8 cellular contexts compared by ENCODE assay signal in genomic region chr1:162561616-162562451, GRCh38. TPM values are rescaled to one million over a fixed set of nuclear protein-coding genes. Genes with fewer than 3 reads are reported as not detected.
DNase-seq lines count a peak whose midpoint lies in the region; FAIRE-seq and TF ChIP-seq lines count a peak whose summit lies in the region.

UAP1 (plus strand) TSS chr1:162561722; CDS start chr1:162566069, 4,347 bp downstream.

- H3K9ac ChIP-seq in Loucy (ENCODE audit: low read depth, low read length, poor library complexity, severe bottlenecking), result peak within 1 kb of the TSS; percentile 80

- DNase-seq in NCI-H1694 treated with DMSO at 0.1 percent for 48 hours (lab: John Stamatoyannopoulos, UW), result peak; percentile 6
- DNase-seq in NCI-H1694 (lab: John Stamatoyannopoulos, UW), result no peak
- no peak for DNase-seq in H54 (ENCODE audit: insufficient read length, low spot score)
- DNase-seq in adrenal gland, result peak in 2 of 7 donors; percentile 15 to 48
- peak; percentile 21 for DNase-seq in hepatic stellate cell (ENCODE audit: low spot score)
- no peak for DNase-seq in retinal pigment epithelial cell (ENCODE audit: low read depth)
- no peak for DNase-seq in HK-2 (ENCODE audit: unreplicated experiment)

- peak within 1 kb of the TSS; percentile 85 for H3K4me2 ChIP-seq in Loucy (ENCODE audit: low read depth, low read length, poor library complexity, severe bottlenecking)

- peak within 1 kb of the TSS; percentile 98 for H2AFZ ChIP-seq in Loucy (ENCODE audit: low read length)

- peaks cover 49% of the 10 kb centered on the region for H3K79me2 ChIP-seq in Loucy (ENCODE audit: insufficient read depth, low read length)

- intact Hi-C loops in adrenal gland (cut with DNase I), result no loop called here

- H3K27ac ChIP-seq in adrenal gland, result peak within 1 kb of the TSS; percentile 92 to 99 (median 99)

- H3K4me1 ChIP-seq in Loucy (ENCODE audit: insufficient read depth, low read length, poor library complexity, severe bottlenecking) (peaks cover 43% of the 10 kb centered on the region), adrenal gland (replicated peaks in 1 of 2) (peaks cover 5 to 32% of the 10 kb centered on the region in 2 donors)

- H3K9me3 ChIP-seq in Loucy (ENCODE audit: insufficient read depth, low read depth, low read length) (no peaks in the 10 kb centered on the region), adrenal gland (replicated peaks in 1 of 3) (no peaks in the 10 kb centered on the region)

- H3K36me3 ChIP-seq in Loucy (ENCODE audit: insufficient read depth, low read length) (no peaks in the 10 kb centered on the region), adrenal gland (replicated peaks in 1 of 2) (peaks cover 0 to 10% of the 10 kb centered on the region in 2 donors)

- no peaks in the 10 kb centered on the region for H3F3A ChIP-seq in Loucy (ENCODE audit: low read depth)

- TF ChIP-seq POLR2A in H54 (IDR thresholded peaks at IDR 0.05; ENCODE audit: low read depth, low read length), result peak; percentile 100
- TF ChIP-seq POLR2A in adrenal gland (IDR thresholded peaks at IDR 0.05), result peak in 1 of 2 donors; percentile 94

- no peaks in the 10 kb centered on the region for H3K27me3 ChIP-seq in Loucy (ENCODE audit: insufficient read depth, low read length, poor library complexity, severe bottlenecking)
- no peaks in the 10 kb centered on the region for H3K27me3 ChIP-seq in adrenal gland

- H3K4me3 ChIP-seq in Loucy (ENCODE audit: low read length, poor library complexity, severe bottlenecking) (peak within 1 kb of the TSS; percentile 92), adrenal gland (peak within 1 kb of the TSS; percentile 69 to 92 (median 72)), retinal pigment epithelial cell (ENCODE audit: low read length) (peak within 1 kb of the TSS; percentile 84)

- no peaks in the 10 kb centered on the region for H3K9me2 ChIP-seq in Loucy (replicated peaks; ENCODE audit: low read depth, low read length)

- peaks cover 23% of the 10 kb centered on the region for H4K20me1 ChIP-seq in Loucy (ENCODE audit: insufficient read depth, low read length, poor library complexity, severe bottlenecking)

- no peak for FAIRE-seq in H54 (lab: Jason Lieb, UNC)

- 1% methylated on average over 14 to 69 of the region's 69 CpGs for WGBS in adrenal gland, 4 donors

- TF ChIP-seq CTCF in Loucy (conservative IDR thresholded peaks at IDR 0.05; ENCODE audit: low read length) (no peak), adrenal gland (IDR thresholded peaks at IDR 0.05) (no peak), retinal pigment epithelial cell (conservative IDR thresholded peaks at IDR 0.05; ENCODE audit: low read depth, low read length) (no peak)

RNA-seq across cellular contexts. Expression of gene UAP1, which starts in this region (rescaled TPM):
- 100 to 1,000 TPM in 2 of 8 donors, 10 to 100 TPM in 6; 43.6 to 108 (median 73.3) TPM for total RNA-seq in adrenal gland
- 100 to 1,000 TPM in 1 of 3 donors, 10 to 100 TPM in 2; 61.8 to 119 (median 82.5) TPM for polyA plus RNA-seq in adrenal gland

Comparison
In these comparisons a context has a peak if more than half of its experiments do, and no peak if none do; other contexts are left out.
1. DNase-seq: peak in NCI-H1694 treated with DMSO at 0.1 percent for 48 hours (single experiment) and hepatic stellate cell (single experiment); none in NCI-H1694 (single experiment), H54 (single experiment), retinal pigment epithelial cell (single experiment) and HK-2 (single experiment).
2. Peak in every context shown above with its lines, with median percentiles within 50 percentile points of each other: H3K4me3 ChIP-seq.